In genomic region chr1:182029002-182029378, GRCh38 we compare ENCODE assay signal across 8 cellular contexts. TPM values are rescaled to one million over a fixed set of nuclear protein-coding genes. Genes with fewer than 3 reads are reported as not detected.
DNase-seq lines count a peak whose midpoint lies in the region; ATAC-seq and TF ChIP-seq lines count a peak whose summit lies in the region.

No MANE protein-coding gene starts in this region.

- H3K27me3 Mint-ChIP-seq in brain: peaks cover 7% of the 10 kb centered on the region

- H3K27ac Mint-ChIP-seq in brain: peak overlapping the region in 4 of 5 experiments; percentile 89 to 94 (median 90)

- no peak overlapping the region for H2BK15ac ChIP-seq in mesendoderm (replicated peaks; ENCODE audit: low read depth)

- peak overlapping the region; percentile 89 to 95 (median 94) for H3K4me3 Mint-ChIP-seq in brain

- H2BK120ac ChIP-seq in mesendoderm (ENCODE audit: low read depth, low read length): no peak overlapping the region

- H3K4ac ChIP-seq in mesendoderm (ENCODE audit: low read depth, low read length): no peak overlapping the region

- no CpG with 5 or more reads among the region's 2 CpGs for WGBS in mesendoderm (ENCODE audit: extremely low coverage, insufficient coverage, low lambda C conversion rate)

- peaks cover 11% of the 10 kb centered on the region for H3K4me1 Mint-ChIP-seq in brain

- no peaks in the 10 kb centered on the region for H3K79me2 ChIP-seq in mesendoderm (ENCODE audit: control insufficient read depth, insufficient read depth, low read length)

- peak overlapping the region; percentile 7 for H3K18ac ChIP-seq in mesendoderm (ENCODE audit: low read length)

- H3K27ac ChIP-seq in cardiac muscle cell (peak overlapping the region; percentile 72), mesendoderm (ENCODE audit: low read depth, low read length) (peak overlapping the region; percentile 62), uterus (peak overlapping the region; percentile 71 to 89)

- H2AK5ac ChIP-seq in mesendoderm (ENCODE audit: low read length): no peak overlapping the region

- no peaks in the 10 kb centered on the region for H3K27me3 ChIP-seq in cardiac muscle cell
- H3K27me3 ChIP-seq in mesendoderm (ENCODE audit: insufficient read depth, low read length, poor library complexity): no peaks in the 10 kb centered on the region
- H3K27me3 ChIP-seq in uterus: no peaks in the 10 kb centered on the region

- no peak for TF ChIP-seq CTCF in cardiac muscle cell (IDR thresholded peaks at IDR 0.05; ENCODE audit: low read depth, low read length)
- TF ChIP-seq CTCF in brain (conservative IDR thresholded peaks at IDR 0.05): no peak
- no peak for TF ChIP-seq CTCF in uterus (IDR thresholded peaks at IDR 0.05)

- intact Hi-C loops in Right ventricle myocardium superior (cut with DNase I) (no loop called here), uterus (cut with DNase I; ENCODE audit: low total_unique reads) (no loop called here)

- H3K9me3 ChIP-seq in cardiac muscle cell (ENCODE audit: low read depth) (no peaks in the 10 kb centered on the region), uterus (no peaks in the 10 kb centered on the region)

- no peak for TF ChIP-seq POLR2A in uterus (IDR thresholded peaks at IDR 0.05)

- no peak overlapping the region for H4K8ac ChIP-seq in mesendoderm (ENCODE audit: low read depth, low read length)

- H3K36me3 Mint-ChIP-seq in brain: no peaks in the 10 kb centered on the region

- H4K5ac ChIP-seq in mesendoderm (ENCODE audit: low read length): no peak overlapping the region

- no peaks in the 10 kb centered on the region for H3K9me3 Mint-ChIP-seq in brain

- no peak overlapping the region for H3K23ac ChIP-seq in mesendoderm (ENCODE audit: low read length)

- peak overlapping the region; percentile 89 for H3K9ac ChIP-seq in mesendoderm (ENCODE audit: low read length)

- H3K4me3 ChIP-seq in cardiac muscle cell (peak overlapping the region; percentile 46), mesendoderm (ENCODE audit: low read length) (peak overlapping the region; percentile 76), uterus (peak overlapping the region; percentile 44 to 60)

- no peak overlapping the region for H2BK5ac ChIP-seq in mesendoderm (ENCODE audit: low read length)

- no peaks in the 10 kb centered on the region for H3K4me1 ChIP-seq in cardiac muscle cell (ENCODE audit: low read depth)
- peaks cover 7% of the 10 kb centered on the region for H3K4me1 ChIP-seq in mesendoderm (ENCODE audit: control insufficient read depth, low read depth, low read length)
- H3K4me1 ChIP-seq in uterus: no peaks in the 10 kb centered on the region

- no peak for ATAC-seq in Right ventricle myocardium superior (ENCODE audit: poor library complexity)
- ATAC-seq in GM21367 (IDR thresholded peaks at IDR 0.05; ENCODE audit: unreplicated experiment): no peak

- H3K56ac ChIP-seq in mesendoderm (ENCODE audit: low read length): peak overlapping the region; percentile 94

- DNase-seq in cardiac muscle cell (ENCODE audit: low read depth in 1 of 2, low spot score in 1 of 2): no peak
- DNase-seq in Right ventricle myocardium superior: no peak
- DNase-seq in mesendoderm: no peak
- no peak for DNase-seq in uterus
- no peak for DNase-seq in GM19238 (ENCODE audit: insufficient read length, low spot score)
- no peak for DNase-seq in cortex of kidney (lab: John Stamatoyannopoulos, UW)

- H3K79me1 ChIP-seq in mesendoderm (ENCODE audit: low read length): no peaks in the 10 kb centered on the region

- no peaks in the 10 kb centered on the region for H3K36me3 ChIP-seq in cardiac muscle cell
- no peaks in the 10 kb centered on the region for H3K36me3 ChIP-seq in mesendoderm (ENCODE audit: control insufficient read depth, insufficient read depth, low read length)
- H3K36me3 ChIP-seq in uterus: no peaks in the 10 kb centered on the region

- peak overlapping the region; percentile 85 for H3K4me2 ChIP-seq in mesendoderm (ENCODE audit: low read length)

RNA-seq across cellular contexts. Expression of gene ZNF648, which starts 32.5 kb away (rescaled TPM):
- 0.12 and 0.39 TPM in 2 replicates for total RNA-seq in cardiac muscle cell
- polyA plus RNA-seq in cardiac muscle cell: not detected in 2 replicates
- not detected for total RNA-seq in Right ventricle myocardium superior
- polyA plus RNA-seq in brain (ENCODE audit: insufficient read depth, low read depth, low replicate concordance): not detected
- 0.28 TPM for polyA plus RNA-seq in mesendoderm (2013, experiment 1 of 2)
- polyA plus RNA-seq in mesendoderm (2013, experiment 2 of 2): 0.27 TPM
- 1 to 10 TPM in 2 of 4 donors, under 1 TPM in 1, not detected in 1; 0.27 to 1.8 (median 1.7) TPM for total RNA-seq in uterus
